ENCODE assay signal across 8 cellular contexts in the genomic region with DNA sequence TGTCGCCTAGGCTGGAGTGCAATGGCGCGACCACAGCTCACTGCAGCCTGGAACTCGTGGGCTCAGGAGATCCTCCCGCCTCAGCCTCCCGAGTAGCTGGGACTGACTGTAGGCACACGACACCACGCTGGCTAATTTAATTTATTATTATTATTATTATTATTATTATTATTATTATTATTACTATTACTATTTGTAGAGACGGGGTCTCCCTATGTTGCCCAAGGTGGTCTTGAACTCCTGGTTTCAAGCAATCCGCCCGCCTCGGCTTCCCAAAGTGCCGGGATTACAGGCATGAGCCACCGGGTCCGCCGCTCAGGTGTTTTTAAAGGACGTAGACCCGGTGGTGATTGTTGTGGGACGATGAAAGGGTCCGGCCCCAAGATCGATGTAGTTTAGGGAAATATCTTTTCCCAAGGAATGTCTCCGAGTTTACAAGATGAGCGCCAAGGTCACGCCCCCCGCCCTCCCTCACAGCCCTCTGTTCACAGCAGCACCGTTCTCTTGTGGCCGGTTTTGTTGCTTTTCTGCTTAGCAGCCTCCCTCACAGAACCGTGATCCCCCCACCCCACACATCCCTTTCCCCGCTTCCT. TPM values are rescaled to one million over a fixed set of nuclear protein-coding genes. Genes with fewer than 3 reads are reported as not detected.
A peak's percentile ranks its signal among the peaks of the same experiment; 100 is the strongest.
DNase-seq lines count a peak whose midpoint lies in the region; ATAC-seq, FAIRE-seq and TF ChIP-seq lines count a peak whose summit lies in the region.
"Had no signal": no experiment of that assay in that cellular context is flagged by ENCODE, and none has a peak within 500 bp of the region (broad histone marks: within the 10 kb centered on the region; RNA-seq: fewer than 3 reads in every experiment).

No MANE protein-coding gene starts in this region.

- H3K27ac ChIP-seq in astrocyte (ENCODE audit: low read depth, low read length) (peak overlapping the region; percentile 92), layer of hippocampus (ENCODE audit: low read depth, low read length) (peak overlapping the region; percentile 59), suprapubic skin (peak overlapping the region; percentile 95)

- DNase-seq in HTR-8/SVneo (ENCODE audit: insufficient read length, low spot score) (no peak), astrocyte (ENCODE audit: low read depth) (no peak), suprapubic skin (ENCODE audit: low spot score in 2 of 2) (peak; percentile 65 to 77), A172 (ENCODE audit: low spot score) (no peak), NCI-H446 treated with DMSO at 0.1 percent for 48 hours (lab: John Stamatoyannopoulos, UW) (no peak)

- H3K36me3 ChIP-seq in astrocyte (ENCODE audit: insufficient read depth, low read length) (no peaks in the 10 kb centered on the region), suprapubic skin (no peaks in the 10 kb centered on the region)

- peaks cover 11% of the 10 kb centered on the region for H3K4me1 ChIP-seq in astrocyte (ENCODE audit: insufficient read depth, low read length)
- H3K4me1 ChIP-seq in suprapubic skin = peaks cover 52% of the 10 kb centered on the region

- H3K27me3 ChIP-seq in astrocyte (ENCODE audit: insufficient read depth, low read length) (no peaks in the 10 kb centered on the region), layer of hippocampus (ENCODE audit: control insufficient read depth, insufficient read depth, low read length) (no peaks in the 10 kb centered on the region), suprapubic skin (no peaks in the 10 kb centered on the region)

- H3K4me1 Mint-ChIP-seq in astrocyte (ENCODE audit: low read depth, unreplicated experiment) = peaks cover 8% of the 10 kb centered on the region

- ATAC-seq in GM21515 (IDR thresholded peaks at IDR 0.05; ENCODE audit: unreplicated experiment) = no peak

- no peak for TF ChIP-seq EP300 in suprapubic skin (IDR thresholded peaks at IDR 0.05)

- H3K36me3 Mint-ChIP-seq in astrocyte (ENCODE audit: low read depth, unreplicated experiment) = no peaks in the 10 kb centered on the region

- peak overlapping the region; percentile 98 for H3K27ac Mint-ChIP-seq in astrocyte (ENCODE audit: unreplicated experiment)

- TF ChIP-seq POLR2A in suprapubic skin (IDR thresholded peaks at IDR 0.05) = no peak

- no peaks in the 10 kb centered on the region for H3K9me3 Mint-ChIP-seq in astrocyte (ENCODE audit: unreplicated experiment)

- H3K4me2 ChIP-seq in astrocyte (ENCODE audit: low read length) = peak overlapping the region; percentile 90

- FAIRE-seq in HTR-8/SVneo (lab: Jason Lieb, UNC) (peak; percentile 13), astrocyte (lab: Jason Lieb, UNC) (no peak)

- peak overlapping the region; percentile 90 for H3K9ac ChIP-seq in astrocyte (ENCODE audit: low read length)

- H3K4me3 ChIP-seq in astrocyte (ENCODE audit: insufficient read depth, low read depth, low read length) (peak overlapping the region; percentile 78), suprapubic skin (peak overlapping the region; percentile 66)

- peaks cover 27% of the 10 kb centered on the region for H3K79me2 ChIP-seq in astrocyte (ENCODE audit: insufficient read depth, low read length)

- peak overlapping the region; percentile 89 for H2AFZ ChIP-seq in astrocyte (ENCODE audit: low read depth, low read length)

- TF ChIP-seq CTCF in astrocyte (IDR thresholded peaks at IDR 0.05; ENCODE audit: insufficient read depth, low read depth, low read length) (no peak), suprapubic skin (IDR thresholded peaks at IDR 0.05) (no peak)

- H4K20me1 ChIP-seq in astrocyte (ENCODE audit: insufficient read depth, low read length) = no peaks in the 10 kb centered on the region

- H3K9me3 ChIP-seq in astrocyte (ENCODE audit: insufficient read depth, low read depth, low read length) = no peaks in the 10 kb centered on the region
- no peaks in the 10 kb centered on the region for H3K9me3 ChIP-seq in suprapubic skin

- WGBS in suprapubic skin = 77% methylated on average over 29 of the region's 29 CpGs

- H3K27me3 Mint-ChIP-seq in astrocyte (ENCODE audit: low read depth, unreplicated experiment) = no peaks in the 10 kb centered on the region

- H3K4me3 Mint-ChIP-seq in astrocyte (ENCODE audit: unreplicated experiment) = peak overlapping the region; percentile 90

RNA-seq across cellular contexts. Expression of a gene that starts 0.7 kb away (rescaled TPM):
- total RNA-seq in astrocyte (18.5 and 20.0 TPM in 2 replicates), suprapubic skin (10 to 100 TPM in 3 of 4 donors, 1 to 10 TPM in 1; 7.5 to 18.8 (median 14.4) TPM)
- 43.1 and 46.0 TPM in 2 replicates for total RNA-seq in A172 (2014; rRNA removed; shearing (Covaris generic))

RNA-seq across cellular contexts. Expression of a gene that starts 31.6 kb away (rescaled TPM):
- total RNA-seq in astrocyte = 0.77 and 1.00 TPM in 2 replicates
- total RNA-seq in suprapubic skin = 1 to 10 TPM in 2 of 4 donors, under 1 TPM in 2; 0.30 to 3.8 (median 1.8) TPM
- 0.28 and 0.53 TPM in 2 replicates for total RNA-seq in A172 (2014; rRNA removed; shearing (Covaris generic))
- total RNA-seq: glomerular endothelial cell had no signal

Comparison
In these comparisons a context has a peak if more than half of its experiments do, and no peak if none do; other contexts are left out.
1. DNase-seq: peak in suprapubic skin (2 of 2); none in HTR-8/SVneo (single experiment), astrocyte (single experiment), A172 (single experiment) and NCI-H446 treated with DMSO at 0.1 percent for 48 hours (single experiment).
2. Peak in every context shown above with its lines, with median percentiles within 50 percentile points of each other: H3K27ac ChIP-seq.